Comparison of ENCODE assay signal across 24 cellular contexts in the genomic region with DNA sequence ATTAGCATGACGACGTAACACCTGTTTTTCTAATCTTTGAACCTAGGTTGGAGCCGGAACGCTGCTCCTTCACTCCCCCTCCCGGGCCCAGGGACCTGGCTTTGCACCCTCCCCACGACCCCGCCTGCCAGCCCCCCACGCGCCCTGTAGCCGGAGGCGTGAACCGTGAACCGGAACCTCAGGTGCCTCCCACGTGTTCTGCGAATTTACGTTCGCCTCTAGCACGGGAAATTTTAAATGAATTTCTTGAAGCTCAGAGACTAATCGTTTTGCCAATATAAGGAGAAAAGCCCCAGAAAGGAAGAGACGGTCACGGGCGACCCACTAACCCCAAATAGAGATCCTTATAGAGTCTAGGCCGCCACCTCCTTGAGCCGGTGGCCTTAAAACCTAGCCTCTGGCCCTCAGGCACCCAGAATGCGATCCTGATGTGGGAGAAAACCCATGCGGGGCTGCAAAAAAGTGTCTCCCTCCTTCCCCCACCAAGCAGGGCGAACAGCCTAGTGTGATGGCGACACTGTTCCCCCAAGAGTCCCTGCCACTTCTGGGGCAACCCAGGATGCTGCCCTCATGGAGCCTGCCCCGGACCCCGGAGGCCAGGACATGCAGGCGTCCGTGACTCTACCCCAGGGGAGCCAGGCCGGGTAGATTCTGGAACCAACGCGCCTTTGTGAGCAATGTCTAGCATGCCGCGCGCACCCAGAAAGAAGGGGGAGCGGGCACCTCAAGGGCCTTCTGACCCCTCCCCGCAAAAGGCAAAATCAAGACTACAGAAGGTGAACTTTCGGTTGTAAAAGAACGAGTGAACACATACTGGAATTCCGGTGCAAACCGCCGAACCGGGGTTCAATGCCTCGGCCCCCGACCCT. TPM values are rescaled to one million over a fixed set of nuclear protein-coding genes. Genes with fewer than 3 reads are reported as not detected.
DNase-seq lines count a peak whose midpoint lies in the region; ATAC-seq and TF ChIP-seq lines count a peak whose summit lies in the region.
"Had no signal": no experiment of that assay in that cellular context is flagged by ENCODE, and none has a peak within 500 bp of the region (broad histone marks: within the 10 kb centered on the region; RNA-seq: fewer than 3 reads in every experiment).

No MANE protein-coding gene starts in this region.

- ATAC-seq in GM21619 (IDR thresholded peaks at IDR 0.05; ENCODE audit: unreplicated experiment) = no peak
- ATAC-seq in GM21723 (IDR thresholded peaks at IDR 0.05; ENCODE audit: unreplicated experiment) = no peak
- ATAC-seq: Panc1 had no signal

- no peaks in the 10 kb centered on the region for H3K9me3 Mint-ChIP-seq in neural crest cell

- H3K27me3 Mint-ChIP-seq in neural crest cell (ENCODE audit: low read depth) = peaks cover 80% of the 10 kb centered on the region

- no peaks in the 10 kb centered on the region for H3K36me3 Mint-ChIP-seq in neural crest cell (ENCODE audit: low read depth)

- DNase-seq in EH (ENCODE audit: low read depth) = peak; percentile 29
- no peak for DNase-seq in neural crest cell (ENCODE audit: low read depth, low spot score)
- DNase-seq in NOMO-1 treated with DMSO at 0.1 percent for 48 hours (lab: John Stamatoyannopoulos, UW; ENCODE audit: unreplicated experiment) = no peak
- DNase-seq in DMS 273 treated with DMSO at 0.1 percent for 48 hours (lab: John Stamatoyannopoulos, UW) = no peak
- DNase-seq: activated CD4-positive, alpha-beta T cell treated with anti-CD3 and anti-CD28 coated beads, Interleukin-2, amount 50 U/mL, for 1 hour; Caco-2; dermis blood vessel endothelial cell; islet precursor cell; KG1; NCI-H1048; NCI-H2081 treated with DMSO at 0.1 percent for 48 hours; nucleus accumbens; SK-N-SH; stimulated activated CD4-positive, alpha-beta T cell treated with anti-CD3 and anti-CD28 coated beads, Interleukin-4, amount 100 ng/mL, for 24 hours had no signal

- H3K9me3 ChIP-seq in HUES6 (ENCODE audit: control insufficient read depth, insufficient read depth, low read depth, low read length) (no peaks in the 10 kb centered on the region), iPS-15b (ENCODE audit: control insufficient read depth, insufficient read depth, low read length) (no peaks in the 10 kb centered on the region)
- H3K9me3 ChIP-seq: Caco-2, HAP-1, SK-N-SH, thoracic aorta had no signal

- peaks cover 100% of the 10 kb centered on the region for H3K27me3 ChIP-seq in HUES6 (ENCODE audit: control insufficient read depth, insufficient read depth, low read length)
- H3K27me3 ChIP-seq in iPS-15b (ENCODE audit: control insufficient read depth, insufficient read depth, low read length) = peaks cover 99% of the 10 kb centered on the region

- no peak overlapping the region for H3K27ac Mint-ChIP-seq in neural crest cell (ENCODE audit: unreplicated experiment)

- TF ChIP-seq CTCF in neural crest cell (conservative IDR thresholded peaks at IDR 0.05) = no peak

- peak overlapping the region; percentile 1 for H3K4me3 Mint-ChIP-seq in neural crest cell

- no peak overlapping the region for H3K27ac ChIP-seq in HUES6 (ENCODE audit: low read depth, low read length)
- H3K27ac ChIP-seq: HL-60, thoracic aorta had no signal

- H3K9ac ChIP-seq in HUES6 (ENCODE audit: low read length) (no peak overlapping the region), iPS-15b (ENCODE audit: low read depth, low read length) (no peak overlapping the region)
- H3K9ac ChIP-seq: SK-N-SH had no signal

- H3K4me1 Mint-ChIP-seq in neural crest cell = peaks cover 11% of the 10 kb centered on the region

- H3K4me3 ChIP-seq in HUES6 (ENCODE audit: low read depth, low read length) (peak overlapping the region; percentile 36), iPS-15b (ENCODE audit: low read depth, low read length) (peak overlapping the region; percentile 28)
- H3K4me3 ChIP-seq: HAP-1, thoracic aorta had no signal

- H3K36me3 ChIP-seq in HUES6 (ENCODE audit: control insufficient read depth, insufficient read depth, low read length) = no peaks in the 10 kb centered on the region
- no peaks in the 10 kb centered on the region for H3K36me3 ChIP-seq in iPS-15b (ENCODE audit: control insufficient read depth, insufficient read depth, low read length)
- H3K36me3 ChIP-seq: HAP-1, thoracic aorta had no signal

- H3K4me1 ChIP-seq in HUES6 (ENCODE audit: control insufficient read depth, insufficient read depth, low read length) (peaks cover 53% of the 10 kb centered on the region), iPS-15b (ENCODE audit: control insufficient read depth, insufficient read depth, low read length) (peaks cover 4% of the 10 kb centered on the region)
- H3K4me1 ChIP-seq: Caco-2, HAP-1 had no signal

RNA-seq across cellular contexts. Expression of a gene that starts 2.7 kb away (rescaled TPM):
- total RNA-seq in neural crest cell = 0.55 and 0.58 TPM in 2 replicates
- total RNA-seq: bronchial epithelial cell, Caco-2, glomerular endothelial cell, thoracic aorta had no signal
